ENCODE assay signal across 8 cellular contexts in genomic region chr17:16381496-16381820, GRCh38. TPM values are rescaled to one million over a fixed set of nuclear protein-coding genes. Genes with fewer than 3 reads are reported as not detected.
DNase-seq lines count a peak whose midpoint lies in the region; ATAC-seq and TF ChIP-seq lines count a peak whose summit lies in the region.

No MANE protein-coding gene starts in this region.

- ATAC-seq in GM18511 (IDR thresholded peaks at IDR 0.05; ENCODE audit: unreplicated experiment) (peak; percentile 9), HG03520 (IDR thresholded peaks at IDR 0.05; ENCODE audit: unreplicated experiment) (peak; percentile 3)

- H3K4me3 ChIP-seq in adipocyte (ENCODE audit: low read length), result peak overlapping the region; percentile 90
- H3K4me3 ChIP-seq in kidney epithelial cell (ENCODE audit: low read depth, low read length), result peak overlapping the region; percentile 84

- TF ChIP-seq CTCF in kidney epithelial cell (IDR thresholded peaks at IDR 0.05; ENCODE audit: insufficient read depth, low read length, poor library complexity, severe bottlenecking), result no peak

- intact Hi-C loops in posterior vena cava (cut with DNase I), result loop anchor here in 1 of 2 donors (10.0 kb wide), 1 partner anchor 53 kb away; no protein-coding TSS in a partner anchor

- H3K36me3 ChIP-seq in adipocyte (ENCODE audit: control insufficient read depth, insufficient read depth, low read length, severe bottlenecking) (peaks cover 25% of the 10 kb centered on the region), kidney epithelial cell (ENCODE audit: control insufficient read depth, insufficient read depth, low read length) (peaks cover 1% of the 10 kb centered on the region)

- no peaks in the 10 kb centered on the region for H3K27me3 ChIP-seq in adipocyte (replicated peaks; ENCODE audit: control insufficient read depth, insufficient read depth, low read length)
- H3K27me3 ChIP-seq in kidney epithelial cell (ENCODE audit: control insufficient read depth, insufficient read depth, low read length), result no peaks in the 10 kb centered on the region

- peak overlapping the region; percentile 97 for H3K9ac ChIP-seq in adipocyte (ENCODE audit: low read length)

- H3K4me1 ChIP-seq in adipocyte (ENCODE audit: control insufficient read depth, insufficient read depth, low read length), result peaks cover 39% of the 10 kb centered on the region

- DNase-seq in adipocyte (ENCODE audit: low read depth), result peak; percentile 56
- no peak for DNase-seq in kidney epithelial cell (ENCODE audit: low read depth)
- DNase-seq in stimulated activated naive CD4-positive, alpha-beta T cell treated with Interleukin-2 at 50 U/mL for 16 hours (lab: John Stamatoyannopoulos, UW), result peak; percentile 55
- no peak for DNase-seq in posterior vena cava (ENCODE audit: low spot score)
- no peak for DNase-seq in SKM-1 (lab: John Stamatoyannopoulos, UW; ENCODE audit: unreplicated experiment)
- no peak for DNase-seq in central memory CD4-positive, alpha-beta T cell

- no peaks in the 10 kb centered on the region for H3K9me3 ChIP-seq in adipocyte (ENCODE audit: control insufficient read depth, low read length)

RNA-seq across cellular contexts. Expression of gene UBB, which starts 0.6 kb away (rescaled TPM):
- total RNA-seq in kidney epithelial cell (820 and 911 TPM in 2 replicates), posterior vena cava (100 to 1,000 TPM; 581 to 633 TPM)

RNA-seq across cellular contexts. Expression of gene CENPV, which starts 28.2 kb away (rescaled TPM):
- total RNA-seq in kidney epithelial cell (42.6 and 68.4 TPM in 2 replicates), posterior vena cava (10 to 100 TPM; 15.8 to 25.9 TPM)

RNA-seq across cellular contexts. Expression of gene TRPV2, which starts 33.9 kb away (rescaled TPM):
- total RNA-seq in kidney epithelial cell, result 2.6 and 3.8 TPM in 2 replicates
- 10 to 100 TPM; 35.7 to 40.8 TPM for total RNA-seq in posterior vena cava

Comparison
In these comparisons a context has a peak if more than half of its experiments do, and no peak if none do; other contexts are left out.
1. DNase-seq: peak in adipocyte (single experiment) and stimulated activated naive CD4-positive, alpha-beta T cell treated with Interleukin-2 at 50 U/mL for 16 hours (single experiment); none in kidney epithelial cell (single experiment), posterior vena cava (single experiment), SKM-1 (single experiment) and central memory CD4-positive, alpha-beta T cell (single experiment).